Comparison of ENCODE assay signal across 1 cellular context in genomic region chr2:171807831-171808393, GRCh38.
TF ChIP-seq lines count a peak whose summit lies in the region.

No MANE protein-coding gene starts in this region.

TF ChIP-seq in GM23338, 12 proteins besides CTCF, POLR2A, EP300 and RAD21 (continued from another document):
- TF ChIP-seq, protein P1, sequence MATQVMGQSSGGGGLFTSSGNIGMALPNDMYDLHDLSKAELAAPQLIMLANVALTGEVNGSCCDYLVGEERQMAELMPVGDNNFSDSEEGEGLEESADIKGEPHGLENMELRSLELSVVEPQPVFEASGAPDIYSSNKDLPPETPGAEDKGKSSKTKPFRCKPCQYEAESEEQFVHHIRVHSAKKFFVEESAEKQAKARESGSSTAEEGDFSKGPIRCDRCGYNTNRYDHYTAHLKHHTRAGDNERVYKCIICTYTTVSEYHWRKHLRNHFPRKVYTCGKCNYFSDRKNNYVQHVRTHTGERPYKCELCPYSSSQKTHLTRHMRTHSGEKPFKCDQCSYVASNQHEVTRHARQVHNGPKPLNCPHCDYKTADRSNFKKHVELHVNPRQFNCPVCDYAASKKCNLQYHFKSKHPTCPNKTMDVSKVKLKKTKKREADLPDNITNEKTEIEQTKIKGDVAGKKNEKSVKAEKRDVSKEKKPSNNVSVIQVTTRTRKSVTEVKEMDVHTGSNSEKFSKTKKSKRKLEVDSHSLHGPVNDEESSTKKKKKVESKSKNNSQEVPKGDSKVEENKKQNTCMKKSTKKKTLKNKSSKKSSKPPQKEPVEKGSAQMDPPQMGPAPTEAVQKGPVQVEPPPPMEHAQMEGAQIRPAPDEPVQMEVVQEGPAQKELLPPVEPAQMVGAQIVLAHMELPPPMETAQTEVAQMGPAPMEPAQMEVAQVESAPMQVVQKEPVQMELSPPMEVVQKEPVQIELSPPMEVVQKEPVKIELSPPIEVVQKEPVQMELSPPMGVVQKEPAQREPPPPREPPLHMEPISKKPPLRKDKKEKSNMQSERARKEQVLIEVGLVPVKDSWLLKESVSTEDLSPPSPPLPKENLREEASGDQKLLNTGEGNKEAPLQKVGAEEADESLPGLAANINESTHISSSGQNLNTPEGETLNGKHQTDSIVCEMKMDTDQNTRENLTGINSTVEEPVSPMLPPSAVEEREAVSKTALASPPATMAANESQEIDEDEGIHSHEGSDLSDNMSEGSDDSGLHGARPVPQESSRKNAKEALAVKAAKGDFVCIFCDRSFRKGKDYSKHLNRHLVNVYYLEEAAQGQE (IDR thresholded peaks at IDR 0.05; ENCODE audit: unreplicated experiment) = no peak
